Comparison of ENCODE assay signal across 1 cellular context in genomic region chr1:203148579-203148978, GRCh38.
TF ChIP-seq lines count a peak whose summit lies in the region.

No MANE protein-coding gene starts in this region.

TF ChIP-seq in GM23338, 12 proteins besides CTCF, POLR2A, EP300 and RAD21 (continued from another document):
- TF ChIP-seq ZNF462 (CRISPR knock-in tag; IDR thresholded peaks at IDR 0.05), result no peak
- TF ChIP-seq REST (IDR thresholded peaks at IDR 0.05; ENCODE audit: unreplicated experiment), result no peak
TF ChIP-seq in GM23338: peak in this region for 0.
